8 cellular contexts compared by ENCODE assay signal in the genomic region with DNA sequence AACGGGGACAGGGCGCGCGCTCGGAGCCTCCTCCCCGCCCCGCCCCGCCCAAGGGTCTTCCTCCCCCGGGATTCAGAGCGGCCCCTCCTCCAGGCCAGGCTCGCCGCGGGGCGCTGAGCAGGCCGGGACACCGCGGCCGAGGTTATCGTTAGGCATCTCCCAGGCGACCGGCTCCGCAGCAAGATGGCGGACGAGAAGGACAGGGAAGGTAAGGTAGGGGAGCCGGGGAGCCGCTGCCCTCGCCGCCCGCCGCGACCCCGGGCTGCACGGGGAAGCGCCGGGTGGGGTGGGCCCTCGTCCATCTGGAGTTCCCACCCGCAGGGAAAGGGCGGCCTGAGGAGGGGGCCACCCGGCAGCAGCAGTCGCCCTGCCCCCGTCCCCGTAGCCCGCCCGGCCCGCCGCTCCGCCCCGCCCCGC.
A peak's percentile ranks its signal among the peaks of the same experiment; 100 is the strongest.
DNase-seq lines count a peak whose midpoint lies in the region; ATAC-seq, FAIRE-seq and TF ChIP-seq lines count a peak whose summit lies in the region.

No MANE protein-coding gene starts in this region.

- TF ChIP-seq EP300 in H1 (IDR thresholded peaks at IDR 0.05; ENCODE audit: borderline replicate concordance in 1 of 2, low read depth in 2 of 2, low read length in 2 of 2), result no peak

- H3K18ac ChIP-seq in H1 (ENCODE audit: extremely low read depth, low read length), result peak overlapping the region; percentile 81

- peak; percentile 78 for DNase-seq in AG10803 (ENCODE audit: low read depth)
- peak; percentile 51 for DNase-seq in NCI-H2196 treated with DMSO at 0.1 percent for 48 hours (lab: John Stamatoyannopoulos, UW; ENCODE audit: unreplicated experiment)
- DNase-seq in activated CD4-positive, CD25-positive, alpha-beta regulatory T cell treated with anti-CD3 and anti-CD28 coated beads, Interleukin-2, amount 50 U/mL, for 72 hours, result peak; percentile 80
- DNase-seq in H1 (ENCODE audit: low read depth in 1 of 2, low spot score in 2 of 2), result peak in 1 of 2 experiments; percentile 90

- no peak overlapping the region for H2AK5ac ChIP-seq in H1 (ENCODE audit: low read depth, low read length)

- H4K20me1 ChIP-seq in H1 (replicated peaks in 1 of 2; ENCODE audit: control insufficient read depth in 1 of 2, insufficient read depth in 2 of 2, low read length in 2 of 2), result no peaks in the 10 kb centered on the region

- in situ Hi-C loops in GM18951 (cut with MboI; ENCODE audit: low sequenced_read_pairs, unreplicated experiment), result no loop called here

- H4K5ac ChIP-seq in H1 (ENCODE audit: insufficient read length, low read depth, low read length), result peak overlapping the region; percentile 51

- H3K4me1 ChIP-seq in H1 (replicated peaks in 1 of 4; ENCODE audit: control insufficient read depth in 3 of 4, insufficient read depth in 4 of 4, low read length in 3 of 4) (peaks cover 3 to 9% (median 8%) of the 10 kb centered on the region in 4 experiments; a peak in 6 of 7 replicates), mucosa of stomach (ENCODE audit: control insufficient read depth, insufficient read depth, low read length) (peaks cover 16% of the 10 kb centered on the region), subcutaneous abdominal adipose tissue (ENCODE audit: control insufficient read depth in 5 of 5, insufficient read depth in 5 of 5, low read length in 5 of 5) (peaks cover 2 to 24% (median 16%) of the 10 kb centered on the region in 5 donors)

- no peak for FAIRE-seq in H1 (lab: Jason Lieb, UNC)

- H2BK5ac ChIP-seq in H1 (ENCODE audit: low read depth, low read length), result peak overlapping the region; percentile 75

- no peak overlapping the region for H4K91ac ChIP-seq in H1 (replicated peaks; ENCODE audit: insufficient read length, low read length)

- peak overlapping the region; percentile 67 for H3K4me3 ChIP-seq in AG10803 (ENCODE audit: low read length)
- peak overlapping the region; percentile 65 to 88 (median 75) for H3K4me3 ChIP-seq in H1 (ENCODE audit: extremely low read depth in 1 of 4, insufficient read depth in 2 of 4, low read depth in 3 of 4, low read length in 4 of 4)
- H3K4me3 ChIP-seq in mucosa of stomach (ENCODE audit: low read length), result peak overlapping the region; percentile 57
- peak overlapping the region in 4 of 5 donors; percentile 74 to 89 (median 76) for H3K4me3 ChIP-seq in subcutaneous abdominal adipose tissue (ENCODE audit: low read depth in 1 of 5, low read length in 5 of 5)

- peak overlapping the region; percentile 99; the same call in 1 of the 2 replicates for H4K8ac ChIP-seq in H1 (ENCODE audit: extremely low read depth, insufficient read depth, low read length)

- H3K36me3 ChIP-seq in H1 (ENCODE audit: control insufficient read depth in 2 of 4, insufficient read depth in 4 of 4, low read length in 3 of 4) (no peaks in the 10 kb centered on the region; a peak in 1 of 8 replicates), mucosa of stomach (ENCODE audit: control insufficient read depth, insufficient read depth, low read length) (no peaks in the 10 kb centered on the region), subcutaneous abdominal adipose tissue (ENCODE audit: control insufficient read depth in 5 of 5, insufficient read depth in 5 of 5, low read length in 5 of 5) (no peaks in the 10 kb centered on the region)

- POLR2A ChIA-PET in H1 (lab: Charles Lee; ENCODE audit: partially characterized antibody), result interaction anchor here (0.7 to 7.1 kb wide), 12 partner anchors 10 to 136 kb away, joined by 3 to 139 read pairs (median 8); a partner anchor contains a TSS

- H3K4ac ChIP-seq in H1 (replicated peaks; ENCODE audit: insufficient read length, low read depth, low read length), result no peak overlapping the region

- peaks cover 7% of the 10 kb centered on the region for H3K23me2 ChIP-seq in H1 (ENCODE audit: low read depth, low read length)

- H3K56ac ChIP-seq in H1 (replicated peaks; ENCODE audit: insufficient read length, low read depth, low read length), result peak overlapping the region; percentile 97

- peaks cover 0 to 17% of the 10 kb centered on the region in 2 experiments; a peak in 2 of 4 replicates for H3K79me2 ChIP-seq in H1 (ENCODE audit: control insufficient read depth in 1 of 2, insufficient read depth in 2 of 2, low read length in 2 of 2)

- H3K4me2 ChIP-seq in H1 (ENCODE audit: insufficient read depth in 1 of 2, low read depth in 2 of 2, low read length in 2 of 2), result peak overlapping the region; percentile 73 to 92

- H2BK12ac ChIP-seq in H1 (ENCODE audit: low read depth, low read length), result no peak overlapping the region; the same call in 1 of the 2 replicates

- no peak overlapping the region for H3K23ac ChIP-seq in H1 (ENCODE audit: insufficient read length)

- H3K9ac ChIP-seq in H1 (replicated peaks in 1 of 4; ENCODE audit: extremely low read depth in 1 of 4, low read depth in 3 of 4, low read length in 3 of 4), result peak overlapping the region; percentile 87 to 97 (median 92)
- H3K9ac ChIP-seq in mucosa of stomach (ENCODE audit: low read length), result peak overlapping the region; percentile 99
- H3K9ac ChIP-seq in subcutaneous abdominal adipose tissue (ENCODE audit: low read length in 5 of 5), result peak overlapping the region in 4 of 5 donors; percentile 77 to 93 (median 86)

- H3K27ac ChIP-seq in H1 (ENCODE audit: low read depth, low read length), result peak overlapping the region; percentile 97
- H3K27ac ChIP-seq in subcutaneous abdominal adipose tissue (ENCODE audit: low read depth, low read length), result peak overlapping the region; percentile 96

- ATAC-seq in HG03135 (IDR thresholded peaks at IDR 0.05; ENCODE audit: unreplicated experiment), result peak; percentile 53

- TF ChIP-seq CTCF in AG10803 (conservative IDR thresholded peaks at IDR 0.05; ENCODE audit: low read length) (no peak), H1 (IDR thresholded peaks at IDR 0.05; ENCODE audit: control extremely low read depth in 1 of 3, insufficient read depth in 1 of 3, low read depth in 1 of 3, low read length in 3 of 3) (no peak)

- WGBS in H1 (ENCODE audit: extremely low coverage in 1 of 2, insufficient coverage in 1 of 2, insufficient read length in 1 of 2, insufficient replicate concordance in 2 of 2, low coverage in 1 of 2, low lambda C conversion rate in 2 of 2, missing lambda C conversion rate in 1 of 2), 2 experiments, result 0% methylated on average over 7 of the region's 49 CpGs; no CpG with 5 or more reads in 1 of the 2 experiments

- no peak overlapping the region for H2BK20ac ChIP-seq in H1 (ENCODE audit: low read length)

- H2BK15ac ChIP-seq in H1 (ENCODE audit: low read length), result no peak overlapping the region

- no peak overlapping the region for H2AFZ ChIP-seq in H1 (ENCODE audit: low read length)

- H3K14ac ChIP-seq in H1 (ENCODE audit: insufficient read length), result no peak overlapping the region

- H2BK120ac ChIP-seq in H1 (replicated peaks; ENCODE audit: low read depth, low read length), result no peak overlapping the region

- H3K27me3 ChIP-seq in H1 (replicated peaks in 1 of 4; ENCODE audit: control insufficient read depth in 3 of 4, extremely low read depth in 1 of 4, insufficient read depth in 3 of 4, low read length in 3 of 4) (no peaks in the 10 kb centered on the region), mucosa of stomach (ENCODE audit: control insufficient read depth, insufficient read depth, low read length) (no peaks in the 10 kb centered on the region), subcutaneous abdominal adipose tissue (ENCODE audit: control insufficient read depth in 5 of 5, insufficient read depth in 4 of 5, low read length in 5 of 5) (no peaks in the 10 kb centered on the region)

- H3K79me1 ChIP-seq in H1 (ENCODE audit: low read depth, low read length), result no peaks in the 10 kb centered on the region

- TF ChIP-seq RAD21 in H1 (IDR thresholded peaks at IDR 0.05 in 1 of 2, conservative IDR thresholded peaks at IDR 0.05 in 1 of 2; ENCODE audit: low read depth in 2 of 2, low read length in 2 of 2), result no peak

- TF ChIP-seq POLR2A in GM18951 (IDR thresholded peaks at IDR 0.05; ENCODE audit: extremely low read depth, insufficient read depth, insufficient read length) (peak; percentile 56), H1 (IDR thresholded peaks at IDR 0.05; ENCODE audit: control extremely low read depth in 1 of 2, low read depth in 2 of 2, low read length in 2 of 2) (peak in 1 of 2 experiments; percentile 28; a peak in 1 of 3 replicates)

- CTCF ChIA-PET in H1 (lab: Charles Lee; ENCODE audit: partially characterized antibody), result interaction anchor here (0.9 to 1.1 kb wide), 2 partner anchors 81 to 101 kb away, joined by 3 read pairs; no protein-coding TSS in a partner anchor

- H3K9me3 ChIP-seq in H1 (ENCODE audit: insufficient read depth in 2 of 2, low read depth in 1 of 2, low read length in 1 of 2) (no peaks in the 10 kb centered on the region), mucosa of stomach (ENCODE audit: control insufficient read depth, low read length) (no peaks in the 10 kb centered on the region), subcutaneous abdominal adipose tissue (ENCODE audit: control insufficient read depth in 5 of 5, low read length in 5 of 5) (no peaks in the 10 kb centered on the region)

TF ChIP-seq in H1, 55 proteins besides CTCF, POLR2A, EP300 and RAD21:
- TF ChIP-seq MAFK (IDR thresholded peaks at IDR 0.05; ENCODE audit: low read depth, low read length), result no peak
- TF ChIP-seq SP4 (IDR thresholded peaks at IDR 0.05; ENCODE audit: low read length), result 0 out of 2 replicates have a peak, but pooled peaks have one; percentile 4
- TF ChIP-seq PHF8 (conservative IDR thresholded peaks at IDR 0.05; ENCODE audit: low read depth, low read length), result peak; percentile 86; the same call in 1 of the 2 replicates
- TF ChIP-seq ZNF274 (IDR thresholded peaks at IDR 0.05; ENCODE audit: borderline replicate concordance, extremely low read depth, low read length), result no peak
- TF ChIP-seq YY1 (IDR thresholded peaks at IDR 0.05; ENCODE audit: low read depth, low read length), result peak; percentile 88
- TF ChIP-seq HDAC2 (IDR thresholded peaks at IDR 0.05; ENCODE audit: borderline replicate concordance in 1 of 2, low read depth in 2 of 2, low read length in 2 of 2), result 0 out of 4 replicates have a peak, but pooled peaks of 1 of the 2 experiments have one; percentile 24
